Comparison of ENCODE assay signal across 14 cellular contexts in genomic region chr1:17045140-17045539, GRCh38. TPM values are rescaled to one million over a fixed set of nuclear protein-coding genes. Genes with fewer than 3 reads are reported as not detected.
DNase-seq lines count a peak whose midpoint lies in the region; ATAC-seq and TF ChIP-seq lines count a peak whose summit lies in the region.
"Had no signal": no experiment of that assay in that cellular context is flagged by ENCODE, and none has a peak within 500 bp of the region (broad histone marks: within the 10 kb centered on the region; RNA-seq: fewer than 3 reads in every experiment).

No MANE protein-coding gene starts in this region.

- H3K27me3 ChIP-seq in CD4-positive, alpha-beta memory T cell (ENCODE audit: insufficient read depth, low read length): no peaks in the 10 kb centered on the region
- H3K27me3 ChIP-seq in muscle layer of duodenum (ENCODE audit: low read depth, low read length): no peaks in the 10 kb centered on the region
- H3K27me3 ChIP-seq: ascending aorta, vagina had no signal

- H3K9me3 ChIP-seq in CD4-positive, alpha-beta memory T cell (ENCODE audit: control insufficient read depth in 1 of 2, low read length in 2 of 2): no peaks in the 10 kb centered on the region
- H3K9me3 ChIP-seq in muscle layer of duodenum (ENCODE audit: control insufficient read depth in 1 of 2, low read length in 2 of 2): no peaks in the 10 kb centered on the region
- H3K9me3 ChIP-seq: ascending aorta, SK-N-SH, vagina had no signal

- H3K27ac Mint-ChIP-seq in CD4-positive, alpha-beta memory T cell: peak overlapping the region in 4 of 7 donors; percentile 23 to 55 (median 39)
- peak overlapping the region; percentile 19 to 96 (median 65) for H3K27ac Mint-ChIP-seq in brain
- no peak overlapping the region for H3K27ac Mint-ChIP-seq in activated naive CD4-positive, alpha-beta T cell treated with anti-CD3 and anti-CD28 coated beads, Interleukin-2, amount 10 ng/mL, durations not matched to agents 7 days and 5 days

- DNase-seq in Ammon's horn (ENCODE audit: low spot score) (peak; percentile 54), NCI-H510A treated with DMSO at 0.1 percent for 48 hours (lab: John Stamatoyannopoulos, UW) (no peak)
- DNase-seq in CD4-positive, alpha-beta memory T cell: no peak
- DNase-seq in stimulated activated CD4-positive, alpha-beta T cell treated with anti-CD3 and anti-CD28 coated beads, Interleukin-4, amount 100 ng/mL, for 1 hour: no peak
- no peak for DNase-seq in activated naive CD4-positive, alpha-beta T cell treated with anti-CD3 and anti-CD28 coated beads, Interleukin-2, amount 10 ng/mL, durations not matched to agents 7 days and 5 days
- DNase-seq: activated T-cell treated with anti-CD3 and anti-CD28 coated beads, Interleukin-2, amount 50 U/mL, for 24 hours; NCI-H1048; SK-N-SH; stimulated activated CD4-positive, alpha-beta T cell treated with anti-CD3 and anti-CD28 coated beads, Interleukin-1b, Interleukin-23, amount 100 ng/mL, for 48 hours had no signal

- H3K27ac ChIP-seq in CD4-positive, alpha-beta memory T cell (ENCODE audit: low read depth, low read length): no peak overlapping the region
- H3K27ac ChIP-seq in muscle layer of duodenum (ENCODE audit: low read length): peak overlapping the region; percentile 2

- no peak for TF ChIP-seq CTCF in brain (conservative IDR thresholded peaks at IDR 0.05)

- POLR2A ChIA-PET in CD4-positive, alpha-beta memory T cell (lab: Charles Lee; ENCODE audit: partially characterized antibody): interaction anchor here (1.0 to 1.5 kb wide), 3 partner anchors 84 to 424 kb away, joined by 3 read pairs; no protein-coding TSS in a partner anchor

- no peak overlapping the region for H3K4me3 Mint-ChIP-seq in CD4-positive, alpha-beta memory T cell
- peak overlapping the region in 4 of 5 experiments; percentile 6 to 85 (median 57) for H3K4me3 Mint-ChIP-seq in brain
- no peak overlapping the region for H3K4me3 Mint-ChIP-seq in activated naive CD4-positive, alpha-beta T cell treated with anti-CD3 and anti-CD28 coated beads, Interleukin-2, amount 10 ng/mL, durations not matched to agents 7 days and 5 days
- H3K4me3 Mint-ChIP-seq: activated T-cell treated with anti-CD3 and anti-CD28 coated beads, Interleukin-2, amount 50 U/mL, for 24 hours had no signal

- ATAC-seq in HG03025 (IDR thresholded peaks at IDR 0.05; ENCODE audit: low FRiP score, unreplicated experiment): no peak

- peaks cover 0 to 1% (median 0%) of the 10 kb centered on the region in 8 donors for H3K9me3 Mint-ChIP-seq in CD4-positive, alpha-beta memory T cell
- H3K9me3 Mint-ChIP-seq in brain: no peaks in the 10 kb centered on the region
- no peaks in the 10 kb centered on the region for H3K9me3 Mint-ChIP-seq in activated naive CD4-positive, alpha-beta T cell treated with anti-CD3 and anti-CD28 coated beads, Interleukin-2, amount 10 ng/mL, durations not matched to agents 7 days and 5 days
- H3K9me3 Mint-ChIP-seq: activated T-cell treated with anti-CD3 and anti-CD28 coated beads, Interleukin-2, amount 50 U/mL, for 24 hours had no signal

- H3K36me3 ChIP-seq in CD4-positive, alpha-beta memory T cell (ENCODE audit: insufficient read depth, low read length): peaks cover 34% of the 10 kb centered on the region
- peaks cover 25 to 51% of the 10 kb centered on the region in 2 donors for H3K36me3 ChIP-seq in muscle layer of duodenum (ENCODE audit: control insufficient read depth in 1 of 2, insufficient read depth in 2 of 2, low read length in 2 of 2)

- H3K4me1 ChIP-seq in CD4-positive, alpha-beta memory T cell (ENCODE audit: insufficient read depth, low read length): peaks cover 5% of the 10 kb centered on the region
- peaks cover 3 to 13% of the 10 kb centered on the region in 2 donors for H3K4me1 ChIP-seq in muscle layer of duodenum (ENCODE audit: control insufficient read depth in 1 of 2, insufficient read depth in 2 of 2, low read length in 2 of 2)

- H3K36me3 Mint-ChIP-seq in CD4-positive, alpha-beta memory T cell: peaks cover 35 to 49% of the 10 kb centered on the region in 2 donors
- peaks cover 46% of the 10 kb centered on the region for H3K36me3 Mint-ChIP-seq in brain
- peaks cover 24% of the 10 kb centered on the region for H3K36me3 Mint-ChIP-seq in activated naive CD4-positive, alpha-beta T cell treated with anti-CD3 and anti-CD28 coated beads, Interleukin-2, amount 10 ng/mL, durations not matched to agents 7 days and 5 days

- peaks cover 12 to 20% (median 15%) of the 10 kb centered on the region in 4 donors for H3K4me1 Mint-ChIP-seq in CD4-positive, alpha-beta memory T cell
- peaks cover 17% of the 10 kb centered on the region for H3K4me1 Mint-ChIP-seq in brain
- H3K4me1 Mint-ChIP-seq in activated naive CD4-positive, alpha-beta T cell treated with anti-CD3 and anti-CD28 coated beads, Interleukin-2, amount 10 ng/mL, durations not matched to agents 7 days and 5 days: peaks cover 14% of the 10 kb centered on the region

- H3K27me3 Mint-ChIP-seq in CD4-positive, alpha-beta memory T cell: no peaks in the 10 kb centered on the region
- no peaks in the 10 kb centered on the region for H3K27me3 Mint-ChIP-seq in brain
- no peaks in the 10 kb centered on the region for H3K27me3 Mint-ChIP-seq in activated naive CD4-positive, alpha-beta T cell treated with anti-CD3 and anti-CD28 coated beads, Interleukin-2, amount 10 ng/mL, durations not matched to agents 7 days and 5 days
- H3K27me3 Mint-ChIP-seq: activated T-cell treated with anti-CD3 and anti-CD28 coated beads, Interleukin-2, amount 50 U/mL, for 24 hours had no signal

- H3K4me3 ChIP-seq in CD4-positive, alpha-beta memory T cell (ENCODE audit: low read length in 2 of 2): no peak overlapping the region
- H3K4me3 ChIP-seq in muscle layer of duodenum (ENCODE audit: low read depth in 1 of 2, low read length in 2 of 2): no peak overlapping the region
- H3K4me3 ChIP-seq: vagina had no signal

- CTCF ChIA-PET in CD4-positive, alpha-beta memory T cell (lab: Charles Lee; ENCODE audit: partially characterized antibody): interaction anchor here (1.2 to 4.9 kb wide), 6 partner anchors 17 to 424 kb away, joined by 3 to 35 read pairs (median 4); no protein-coding TSS in a partner anchor
- CTCF ChIA-PET in activated naive CD4-positive, alpha-beta T cell treated with anti-CD3 and anti-CD28 coated beads, Interleukin-2, amount 10 ng/mL, durations not matched to agents 7 days and 5 days (lab: Charles Lee): interaction anchor here (2.1 to 2.8 kb wide), 3 partner anchors 35 to 94 kb away, joined by 8 to 32 read pairs (median 18); no protein-coding TSS in a partner anchor

- intact Hi-C loops in CD4-positive, alpha-beta memory T cell (cut with micrococcal nuclease): no loop called here

RNA-seq across cellular contexts. Expression of gene SDHB, which starts 8.7 kb away (rescaled TPM):
- total RNA-seq in CD4-positive, alpha-beta memory T cell: 10 to 100 TPM; 57.0 to 66.4 TPM
- 100 to 1,000 TPM; 152 to 219 TPM for polyA plus RNA-seq in CD4-positive, alpha-beta memory T cell
- 131 TPM for polyA plus RNA-seq in brain (ENCODE audit: insufficient read depth, low read depth, low replicate concordance)

RNA-seq across cellular contexts. Expression of gene ATP13A2, which starts 33.4 kb away (rescaled TPM):
- total RNA-seq in CD4-positive, alpha-beta memory T cell: 10 to 100 TPM; 54.6 to 56.5 TPM
- polyA plus RNA-seq in CD4-positive, alpha-beta memory T cell: 10 to 100 TPM; 24.6 to 60.4 TPM
- polyA plus RNA-seq in brain (ENCODE audit: insufficient read depth, low read depth, low replicate concordance): 132 TPM

Comparison
In these comparisons a context has a peak if more than half of its experiments do, and no peak if none do; other contexts are left out.
1. H3K4me3 Mint-ChIP-seq: peak in brain (4 of 5); none in CD4-positive, alpha-beta memory T cell (0 of 8) and activated naive CD4-positive, alpha-beta T cell treated with anti-CD3 and anti-CD28 coated beads, Interleukin-2, amount 10 ng/mL, durations not matched to agents 7 days and 5 days (single experiment).